Comparison of ENCODE assay signal across 8 cellular contexts in the genomic region with DNA sequence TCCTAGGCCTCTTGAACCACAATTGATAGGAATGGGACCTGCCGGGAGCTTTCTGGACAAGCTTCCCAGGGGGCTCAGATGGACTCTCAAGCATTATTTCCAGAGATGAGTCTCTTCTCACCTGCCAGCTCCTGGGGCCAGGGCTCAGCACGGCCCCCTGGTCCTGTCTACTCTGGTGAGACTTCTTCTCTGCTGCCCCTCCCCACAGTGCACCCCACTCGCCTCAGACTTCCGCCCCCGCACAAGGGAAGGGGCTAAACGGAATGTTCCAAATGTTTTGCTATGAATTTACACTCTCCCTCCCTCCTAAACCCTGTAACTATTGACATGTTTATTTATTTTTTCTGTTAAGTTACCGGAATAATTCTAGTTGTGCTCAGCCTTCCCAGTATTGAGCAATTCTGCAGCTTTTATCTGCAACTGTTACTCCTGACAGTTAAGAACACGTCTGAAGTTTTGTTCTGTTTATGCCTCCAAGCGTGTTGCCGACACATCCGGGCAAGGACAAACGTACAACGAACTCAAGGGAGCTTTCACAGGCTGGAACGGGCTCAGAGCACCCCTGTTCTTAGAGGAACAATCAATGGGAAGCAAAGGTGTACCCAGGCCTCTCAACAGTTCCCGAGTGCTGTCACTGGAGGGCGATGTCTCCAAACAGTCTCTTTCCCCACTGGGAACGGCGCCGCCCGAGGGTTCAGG. TPM values are rescaled to one million over a fixed set of nuclear protein-coding genes. Genes with fewer than 3 reads are reported as not detected.
DNase-seq lines count a peak whose midpoint lies in the region; ATAC-seq and TF ChIP-seq lines count a peak whose summit lies in the region.

No MANE protein-coding gene starts in this region.

- POLR2A ChIA-PET in OCI-LY7 (lab: Charles Lee), result interaction anchor here (1.2 to 2.2 kb wide), 2 partner anchors 21 to 24 kb away, joined by 4 to 8 read pairs; no protein-coding TSS in a partner anchor

- no peak overlapping the region for H3K4me3 ChIP-seq in OCI-LY7 (ENCODE audit: low read depth, low read length, poor library complexity, severe bottlenecking)
- H3K4me3 ChIP-seq in adrenal gland, result no peak overlapping the region
- H3K4me3 ChIP-seq in left ventricle myocardium inferior, result no peak overlapping the region
- H3K4me3 ChIP-seq in retinal pigment epithelial cell (ENCODE audit: low read length), result no peak overlapping the region

- no TSS peak for BruUV-seq in OCI-LY7 (replicated peaks; lab: Mats Ljungman, UMichigan)

- no peak for TF ChIP-seq POLR2A in adrenal gland (IDR thresholded peaks at IDR 0.05)

- peak; percentile 32 for DNase-seq in GM04504 (ENCODE audit: low read depth)
- DNase-seq in OCI-LY7 (ENCODE audit: low spot score), result peak; percentile 61
- DNase-seq in adrenal gland, result peak; percentile 74 to 90 (median 80)
- DNase-seq in left ventricle myocardium inferior, result peak; percentile 48
- DNase-seq in retinal pigment epithelial cell (ENCODE audit: low read depth), result no peak
- no peak for DNase-seq in NK-92 treated with Interleukin-12 subunit alpha and Interleukin-12 subunit beta, amount 100 ng/mL, for 24 hours (lab: John Stamatoyannopoulos, UW)

- H2AFZ ChIP-seq in OCI-LY7 (ENCODE audit: low read length), result no peak overlapping the region

- peak; percentile 77 for TF ChIP-seq CTCF in OCI-LY7 (conservative IDR thresholded peaks at IDR 0.05; ENCODE audit: low read length)
- TF ChIP-seq CTCF in adrenal gland (IDR thresholded peaks at IDR 0.05), result peak; percentile 64 to 87 (median 82)
- peak; percentile 79 for TF ChIP-seq CTCF in left ventricle myocardium inferior (IDR thresholded peaks at IDR 0.05; ENCODE audit: borderline replicate concordance)
- peak; percentile 92 for TF ChIP-seq CTCF in retinal pigment epithelial cell (conservative IDR thresholded peaks at IDR 0.05; ENCODE audit: low read depth, low read length)

- CTCF ChIA-PET in OCI-LY7 (lab: Charles Lee; ENCODE audit: unreplicated experiment), result no interaction called here

- 19 to 28% (median 25%) methylated on average over 19 to 20 of the region's 20 CpGs for WGBS in adrenal gland, 4 donors

- H3K27me3 ChIP-seq in adrenal gland (no peaks in the 10 kb centered on the region), left ventricle myocardium inferior (ENCODE audit: low read depth) (peaks cover 7% of the 10 kb centered on the region)

- no peaks in the 10 kb centered on the region for H3K79me2 ChIP-seq in OCI-LY7 (ENCODE audit: insufficient read depth, low read depth, low read length)

- no peak overlapping the region for H3K4me2 ChIP-seq in OCI-LY7 (ENCODE audit: low read length)

- H3K36me3 ChIP-seq in OCI-LY7 (ENCODE audit: insufficient read depth, low read length) (no peaks in the 10 kb centered on the region), adrenal gland (replicated peaks in 1 of 2) (no peaks in the 10 kb centered on the region), left ventricle myocardium inferior (no peaks in the 10 kb centered on the region)

- intact Hi-C loops in OCI-LY7 (cut with micrococcal nuclease; ENCODE audit: unreplicated experiment) (loop anchor here (2.0 to 10.0 kb wide), 4 partner anchors 54 to 541 kb away; partner anchors contain the start of gene FHIP2A), adrenal gland (cut with DNase I) (loop anchor here (5.0 kb wide), 1 partner anchor 251 kb away; no protein-coding TSS in a partner anchor), left ventricle myocardium inferior (cut with micrococcal nuclease) (loop anchor here (10.0 kb wide), 1 partner anchor 248 kb away; no protein-coding TSS in a partner anchor)

- no peaks in the 10 kb centered on the region for H4K20me1 ChIP-seq in OCI-LY7 (ENCODE audit: insufficient read depth, low read length)

- H3K27ac ChIP-seq in OCI-LY7 (ENCODE audit: low read depth, low read length, poor library complexity, severe bottlenecking) (no peak overlapping the region), adrenal gland (no peak overlapping the region), left ventricle myocardium inferior (replicated peaks) (no peak overlapping the region)

- H3K9me3 ChIP-seq in OCI-LY7 (ENCODE audit: low read length), result no peaks in the 10 kb centered on the region
- H3K9me3 ChIP-seq in adrenal gland (replicated peaks in 1 of 3), result no peaks in the 10 kb centered on the region
- no peaks in the 10 kb centered on the region for H3K9me3 ChIP-seq in left ventricle myocardium inferior (replicated peaks)

- peak; percentile 75 for ATAC-seq in GM21390 (IDR thresholded peaks at IDR 0.05; ENCODE audit: unreplicated experiment)
- ATAC-seq in HG03565 (IDR thresholded peaks at IDR 0.05; ENCODE audit: unreplicated experiment), result peak; percentile 80

- H3K9me2 ChIP-seq in OCI-LY7 (ENCODE audit: insufficient read depth, low read length), result no peaks in the 10 kb centered on the region

- H3K4me1 ChIP-seq in OCI-LY7 (ENCODE audit: insufficient read depth, low read length, poor library complexity, severe bottlenecking), result no peaks in the 10 kb centered on the region
- H3K4me1 ChIP-seq in adrenal gland (replicated peaks in 1 of 2), result peaks cover 0 to 19% of the 10 kb centered on the region in 2 donors
- no peaks in the 10 kb centered on the region for H3K4me1 ChIP-seq in left ventricle myocardium inferior

RNA-seq across cellular contexts. Expression of gene FHIP2A, which starts 55.2 kb away (rescaled TPM):
- 4.2 and 10.1 TPM in 2 replicates for total RNA-seq in OCI-LY7 (2014; rRNA removed; shearing (Covaris generic))
- total RNA-seq in OCI-LY7 (2022) (13.2 and 15.9 TPM in 2 replicates), adrenal gland (10 to 100 TPM; 18.0 to 39.6 (median 31.9) TPM), left ventricle myocardium inferior (26.6 TPM)
- polyA plus RNA-seq in adrenal gland, result 10 to 100 TPM in 2 of 3 donors, 1 to 10 TPM in 1; 8.1 to 23.4 (median 10.3) TPM

Comparison
In these comparisons a context has a peak if more than half of its experiments do, and no peak if none do; other contexts are left out.
1. DNase-seq: peak in GM04504 (single experiment), OCI-LY7 (single experiment), adrenal gland (7 of 7) and left ventricle myocardium inferior (single experiment); none in retinal pigment epithelial cell (single experiment) and NK-92 treated with Interleukin-12 subunit alpha and Interleukin-12 subunit beta, amount 100 ng/mL, for 24 hours (single experiment).
2. Peak in every context shown above with its lines, with median percentiles within 50 percentile points of each other: CTCF ChIP-seq.